9 cellular contexts compared by ENCODE assay signal in the genomic region with DNA sequence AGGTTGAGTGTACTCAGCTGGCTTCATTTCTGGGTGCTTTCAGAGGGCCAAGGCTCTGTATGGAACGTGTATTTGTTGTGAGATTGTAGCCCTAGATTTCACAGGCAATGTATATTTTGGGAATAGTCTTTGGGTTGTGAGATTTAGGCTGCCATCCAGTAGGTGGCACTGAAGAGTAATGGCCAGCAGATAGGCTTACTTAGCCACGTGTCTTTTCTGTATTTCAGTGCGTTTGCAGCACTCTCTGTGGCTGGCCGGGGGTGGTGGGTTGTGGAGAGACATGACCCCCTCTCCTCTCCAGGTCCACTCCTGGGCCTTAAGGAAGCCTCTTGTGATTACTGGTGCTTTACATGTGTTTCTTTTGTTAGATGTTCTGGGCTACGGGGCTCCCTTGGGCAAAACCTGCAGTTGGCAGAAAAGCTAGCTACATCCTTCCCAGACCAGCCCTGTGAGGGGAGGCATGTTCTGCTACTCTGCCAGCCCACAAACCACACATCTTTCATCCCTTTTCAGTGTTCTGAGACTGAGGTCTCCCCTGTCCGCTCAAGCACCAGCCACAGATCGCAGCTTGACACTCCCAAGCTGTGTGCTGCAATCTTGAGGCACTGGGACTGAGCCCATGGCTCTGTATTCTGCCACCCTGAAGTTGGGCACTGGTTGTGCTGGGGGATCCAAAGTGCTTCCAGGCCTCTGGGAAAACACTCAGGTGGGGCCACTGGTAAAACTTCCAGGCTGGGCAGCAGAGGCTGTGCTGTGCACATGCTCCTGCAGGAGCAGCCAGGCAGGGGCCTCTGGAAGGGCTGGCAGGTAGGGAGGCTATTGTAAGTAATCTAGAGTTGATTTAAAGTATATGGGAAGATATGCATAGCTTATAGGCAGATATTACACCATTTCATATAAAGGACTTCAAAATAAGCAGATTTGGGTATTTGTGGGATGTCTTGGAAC.
DNase-seq lines count a peak whose midpoint lies in the region; ATAC-seq and TF ChIP-seq lines count a peak whose summit lies in the region.
"Had no signal": no experiment of that assay in that cellular context is flagged by ENCODE, and none has a peak within 500 bp of the region (broad histone marks: within the 10 kb centered on the region; RNA-seq: fewer than 3 reads in every experiment).

No MANE protein-coding gene starts in this region.

- H3K4me3 ChIP-seq in cardiac fibroblast (replicated peaks in 1 of 2; ENCODE audit: low read depth in 2 of 2, low read length in 2 of 2), result no peak overlapping the region

- peaks cover 12% of the 10 kb centered on the region for H3K9me3 Mint-ChIP-seq in mesothelial cell of epicardium

- TF ChIP-seq CTCF in cardiac fibroblast (IDR thresholded peaks at IDR 0.05; ENCODE audit: low read depth, low read length), result peak; percentile 50
- peak; percentile 49 for TF ChIP-seq CTCF in mesothelial cell of epicardium (IDR thresholded peaks at IDR 0.05; ENCODE audit: unreplicated experiment)

- peaks cover 4% of the 10 kb centered on the region for H3K4me1 Mint-ChIP-seq in mesothelial cell of epicardium

- H3K36me3 Mint-ChIP-seq in mesothelial cell of epicardium, result no peaks in the 10 kb centered on the region

- peak; percentile 79 for ATAC-seq in GM19372 (IDR thresholded peaks at IDR 0.05; ENCODE audit: low read depth, unreplicated experiment)
- peak; percentile 94 for ATAC-seq in HG03135 (IDR thresholded peaks at IDR 0.05; ENCODE audit: unreplicated experiment)

- H3K4me3 Mint-ChIP-seq in mesothelial cell of epicardium, result no peak overlapping the region

- no peak overlapping the region for H3K27ac Mint-ChIP-seq in mesothelial cell of epicardium
- H3K27ac Mint-ChIP-seq: activated naive CD4-positive, alpha-beta T cell treated with anti-CD3 and anti-CD28 coated beads, Interleukin-2, amount 50 U/mL, for 72 hours had no signal

- H3K27me3 Mint-ChIP-seq in mesothelial cell of epicardium (ENCODE audit: low read depth), result no peaks in the 10 kb centered on the region

- peak; percentile 61 for DNase-seq in DMS 273 (lab: John Stamatoyannopoulos, UW; ENCODE audit: unreplicated experiment)
- no peak for DNase-seq in DMS 273 treated with DMSO at 0.1 percent for 48 hours (lab: John Stamatoyannopoulos, UW)
- DNase-seq in NCI-H748 (lab: John Stamatoyannopoulos, UW; ENCODE audit: unreplicated experiment), result peak; percentile 67
- DNase-seq in cardiac fibroblast (ENCODE audit: low read depth in 2 of 2), result peak; percentile 22 to 23
- no peak for DNase-seq in mesothelial cell of epicardium (ENCODE audit: low spot score in 2 of 2, unreplicated experiment in 2 of 2)
- no peak for DNase-seq in stimulated activated CD4-positive, alpha-beta T cell treated with anti-CD3 and anti-CD28 coated beads, Interleukin-2, amount 100 ng/mL, for 48 hours

Comparison
In these comparisons a context has a peak if more than half of its experiments do, and no peak if none do; other contexts are left out.
1. DNase-seq: peak in DMS 273 (single experiment), NCI-H748 (single experiment) and cardiac fibroblast (2 of 2); none in DMS 273 treated with DMSO at 0.1 percent for 48 hours (single experiment), mesothelial cell of epicardium (0 of 2) and stimulated activated CD4-positive, alpha-beta T cell treated with anti-CD3 and anti-CD28 coated beads, Interleukin-2, amount 100 ng/mL, for 48 hours (0 of 2).